In genomic region chr11:12390687-12391110, GRCh38 we compare ENCODE assay signal across 13 cellular contexts. TPM values are rescaled to one million over a fixed set of nuclear protein-coding genes. Genes with fewer than 3 reads are reported as not detected.
DNase-seq lines count a peak whose midpoint lies in the region; TF ChIP-seq lines count a peak whose summit lies in the region.
"Had no signal": no experiment of that assay in that cellular context is flagged by ENCODE, and none has a peak within 500 bp of the region (broad histone marks: within the 10 kb centered on the region; RNA-seq: fewer than 3 reads in every experiment).

No MANE protein-coding gene starts in this region.

- H4K8ac ChIP-seq in trophoblast cell (ENCODE audit: low read depth, low read length), result no peak overlapping the region

- H3K14ac ChIP-seq in trophoblast cell (ENCODE audit: low read length), result no peak overlapping the region

- H3K4ac ChIP-seq in trophoblast cell (ENCODE audit: low read depth, low read length), result peak overlapping the region; percentile 23

- H4K91ac ChIP-seq in trophoblast cell (ENCODE audit: low read depth, low read length), result no peak overlapping the region

- H3K79me2 ChIP-seq in trophoblast cell (ENCODE audit: control insufficient read depth, insufficient read depth, low read length, poor library complexity), result peaks cover 11% of the 10 kb centered on the region

- H3K27ac ChIP-seq in trophoblast cell (ENCODE audit: low read depth, low read length) (no peak overlapping the region), colonic mucosa (no peak overlapping the region)

- H3K9ac ChIP-seq in trophoblast cell (ENCODE audit: low read length) (no peak overlapping the region), colonic mucosa (ENCODE audit: low read depth in 2 of 2, low read length in 2 of 2) (no peak overlapping the region)

- no peak overlapping the region for H3K4me2 ChIP-seq in trophoblast cell (ENCODE audit: low read length)

- H3K4me3 ChIP-seq in trophoblast cell (ENCODE audit: low read depth, low read length), result no peak overlapping the region
- no peak overlapping the region for H3K4me3 ChIP-seq in colonic mucosa
- H3K4me3 ChIP-seq: K562 had no signal

- H3K4me1 ChIP-seq in trophoblast cell (ENCODE audit: control insufficient read depth in 1 of 2, insufficient read depth in 2 of 2, low read length in 2 of 2) (peaks cover 8 to 12% of the 10 kb centered on the region in 2 experiments), colonic mucosa (no peaks in the 10 kb centered on the region)

- DNase-seq in DMS 273 treated with DMSO at 0.1 percent for 48 hours (lab: John Stamatoyannopoulos, UW), result peak; percentile 94
- DNase-seq in NCI-H2171 (lab: John Stamatoyannopoulos, UW), result peak; percentile 46
- peak; percentile 49 for DNase-seq in cerebellum (ENCODE audit: low spot score)
- no peak for DNase-seq in trophoblast cell
- DNase-seq in head of caudate nucleus, result no peak
- no peak for DNase-seq in KG1 (lab: John Stamatoyannopoulos, UW)
- no peak for DNase-seq in NCI-H2029 treated with DMSO at 0.1 percent for 48 hours (lab: John Stamatoyannopoulos, UW)
- DNase-seq in colonic mucosa, result no peak
- DNase-seq: activated CD8-positive, alpha-beta memory T cell treated with anti-CD3 and anti-CD28 coated beads, Interleukin-2, amount 10 ng/mL, durations not matched to agents 7 days and 5 days; dermis blood vessel endothelial cell; EL; islet precursor cell had no signal

- intact Hi-C loops in head of caudate nucleus (cut with DNase I), result no loop called here
- intact Hi-C loops in colonic mucosa (cut with DNase I), result no loop called here

- H3K79me1 ChIP-seq in trophoblast cell (ENCODE audit: low read length), result no peaks in the 10 kb centered on the region

- no peak overlapping the region for H2BK12ac ChIP-seq in trophoblast cell (ENCODE audit: low read length)

- H3K23ac ChIP-seq in trophoblast cell (ENCODE audit: low read length), result no peak overlapping the region

- no peaks in the 10 kb centered on the region for H3K27me3 ChIP-seq in trophoblast cell (ENCODE audit: insufficient read depth, low read length)
- no peaks in the 10 kb centered on the region for H3K27me3 ChIP-seq in colonic mucosa

- no peak overlapping the region for H2BK5ac ChIP-seq in trophoblast cell (ENCODE audit: low read depth, low read length, poor library complexity)

- H2BK120ac ChIP-seq in trophoblast cell (ENCODE audit: insufficient read depth, low read length, poor library complexity), result no peak overlapping the region

- H3K9me3 ChIP-seq in trophoblast cell (ENCODE audit: insufficient read depth, low read depth, low read length) (no peaks in the 10 kb centered on the region), colonic mucosa (no peaks in the 10 kb centered on the region)

- H3K18ac ChIP-seq in trophoblast cell (ENCODE audit: low read length), result no peak overlapping the region

- no peak overlapping the region for H2AK5ac ChIP-seq in trophoblast cell (ENCODE audit: low read length)

- H3K36me3 ChIP-seq in trophoblast cell (ENCODE audit: control insufficient read depth in 1 of 2, insufficient read depth in 2 of 2, low read length in 2 of 2), result peaks cover 0 to 2% of the 10 kb centered on the region in 2 experiments
- no peaks in the 10 kb centered on the region for H3K36me3 ChIP-seq in colonic mucosa

- H2AFZ ChIP-seq in trophoblast cell (ENCODE audit: insufficient read depth, low read length, poor library complexity), result no peak overlapping the region

- no peak overlapping the region for H4K12ac ChIP-seq in trophoblast cell (ENCODE audit: low read depth, low read length)

- no peak for TF ChIP-seq CTCF in colonic mucosa (IDR thresholded peaks at IDR 0.05)

RNA-seq across cellular contexts. Expression of gene PARVA, which starts 13.3 kb away (rescaled TPM):
- 9.5 TPM for total RNA-seq in cerebellum
- 66.9 and 67.3 TPM in 2 replicates for polyA plus RNA-seq in trophoblast cell (2013)
- total RNA-seq in colonic mucosa, result 10 to 100 TPM; 61.8 to 78.5 TPM
- total RNA-seq: activated CD8-positive, alpha-beta memory T cell treated with anti-CD3 and anti-CD28 coated beads, Interleukin-2, amount 10 ng/mL, durations not matched to agents 7 days and 5 days had no signal
- polyA plus RNA-seq: K562 had no signal

Comparison
In these comparisons a context has a peak if more than half of its experiments do, and no peak if none do; other contexts are left out.
1. DNase-seq: peak in DMS 273 treated with DMSO at 0.1 percent for 48 hours (single experiment), NCI-H2171 (single experiment) and cerebellum (single experiment); none in trophoblast cell (0 of 2), head of caudate nucleus (0 of 42), KG1 (single experiment), NCI-H2029 treated with DMSO at 0.1 percent for 48 hours (single experiment) and colonic mucosa (single experiment).